ENCODE assay signal across 8 cellular contexts in genomic region chr7:76439120-76439888, GRCh38. TPM values are rescaled to one million over a fixed set of nuclear protein-coding genes. Genes with fewer than 3 reads are reported as not detected.
A peak's percentile ranks its signal among the peaks of the same experiment; 100 is the strongest.
DNase-seq lines count a peak whose midpoint lies in the region; ATAC-seq and TF ChIP-seq lines count a peak whose summit lies in the region.
"Not testable (repeated sequence)": the region's sequence is repeated elsewhere in the genome, so short reads cannot be mapped to it uniquely, and the experiment has no call there.
"Had no signal": no experiment of that assay in that cellular context is flagged by ENCODE, and none has a peak within 500 bp of the region (broad histone marks: within the 10 kb centered on the region; RNA-seq: fewer than 3 reads in every experiment).

No MANE protein-coding gene starts in this region.

- H3K36me3 ChIP-seq in IMR-90 (ENCODE audit: control insufficient read depth, insufficient read depth, low read length); RWPE2 (ENCODE audit: low read depth); adrenal gland (replicated peaks in 1 of 2); left lung; mucosa of descending colon (ENCODE audit: low read depth): not testable (repeated sequence)

- not testable (repeated sequence) for H2BK20ac ChIP-seq in IMR-90 (ENCODE audit: low read depth, low read length)

- dilution Hi-C loops in IMR-90 (cut with HindIII; ENCODE audit: low sequenced_read_pairs, unreplicated experiment) = not testable (repeated sequence)

- not testable (repeated sequence) for H3K56ac ChIP-seq in IMR-90 (ENCODE audit: extremely low read depth, insufficient read depth, low read length)

- not testable (repeated sequence) for TF ChIP-seq CTCF in IMR-90 (conservative IDR thresholded peaks at IDR 0.05; ENCODE audit: low read depth, low read length); RWPE2 (IDR thresholded peaks at IDR 0.05; ENCODE audit: poor library complexity, severe bottlenecking); adrenal gland (IDR thresholded peaks at IDR 0.05); left lung (IDR thresholded peaks at IDR 0.05); mucosa of descending colon (IDR thresholded peaks at IDR 0.05)

- not testable (repeated sequence) for H3K4me2 ChIP-seq in IMR-90 (ENCODE audit: low read depth, low read length)

- not testable (repeated sequence) for H2BK5ac ChIP-seq in IMR-90 (ENCODE audit: low read depth, low read length, poor library complexity, severe bottlenecking)

- not testable (repeated sequence) for H3K18ac ChIP-seq in IMR-90 (ENCODE audit: low read depth, low read length)

- not testable (repeated sequence) for H3K9ac ChIP-seq in IMR-90 (ENCODE audit: low read depth, low read length)

- not testable (repeated sequence) for H3K23ac ChIP-seq in IMR-90 (ENCODE audit: low read depth, low read length)

- H2AFZ ChIP-seq in IMR-90 (replicated peaks; ENCODE audit: low read length, poor library complexity) = not testable (repeated sequence)

- not testable (repeated sequence) for DNase-seq in IMR-90; RWPE2 (ENCODE audit: low spot score); epithelial cell of prostate (ENCODE audit: low read depth, low spot score); left lung; mucosa of descending colon; sciatic nerve (ENCODE audit: low spot score)
- DNase-seq in adrenal gland = peak in 4 of 7 donors; percentile 24 to 72 (median 60)

- no CpG with 5 or more reads among the region's 7 CpGs for WGBS in IMR-90 (ENCODE audit: extremely low coverage in 2 of 2, insufficient read length in 1 of 2), 2 experiments
- 79 to 90% (median 84%) methylated on average over 1 to 4 of the region's 7 CpGs for WGBS in adrenal gland, 4 donors

- intact Hi-C loops in IMR-90 (cut with micrococcal nuclease); adrenal gland (cut with DNase I); left lung (cut with DNase I); mucosa of descending colon (cut with DNase I, micrococcal nuclease); sciatic nerve (cut with DNase I): not testable (repeated sequence)

- in situ Hi-C loops in IMR-90 (cut with MboI; ENCODE audit: low sequenced_read_pairs) = not testable (repeated sequence)

- not testable (repeated sequence) for TF ChIP-seq POLR2A in IMR-90 (IDR thresholded peaks at IDR 0.05; ENCODE audit: low read depth, low read length); adrenal gland (IDR thresholded peaks at IDR 0.05)

- not testable (repeated sequence) for H2BK15ac ChIP-seq in IMR-90 (ENCODE audit: low read depth, low read length)

- H3K27me3 ChIP-seq in IMR-90 (ENCODE audit: control insufficient read depth, insufficient read depth, low read length); RWPE2 (ENCODE audit: insufficient read depth, poor library complexity, severe bottlenecking); adrenal gland; left lung: not testable (repeated sequence)

- H4K20me1 ChIP-seq in IMR-90 (ENCODE audit: insufficient read depth, low read length) = not testable (repeated sequence)

- H4K5ac ChIP-seq in IMR-90 (ENCODE audit: low read depth, low read length) = not testable (repeated sequence)

- not testable (repeated sequence) for H3K9me3 ChIP-seq in IMR-90 (ENCODE audit: control insufficient read depth, insufficient read depth, low read length); RWPE2 (ENCODE audit: severe bottlenecking); adrenal gland (replicated peaks in 1 of 3); left lung; mucosa of descending colon

- not testable (repeated sequence) for H3K4me1 ChIP-seq in IMR-90 (ENCODE audit: control insufficient read depth, insufficient read depth, low read length); RWPE2 (ENCODE audit: insufficient read depth, poor library complexity, severe bottlenecking); adrenal gland (replicated peaks in 1 of 2); left lung; mucosa of descending colon (ENCODE audit: low read depth)

- H3K4ac ChIP-seq in IMR-90 (ENCODE audit: low read depth, low read length) = not testable (repeated sequence)

- not testable (repeated sequence) for H2AK5ac ChIP-seq in IMR-90 (ENCODE audit: low read depth, low read length)

- H3K4me3 ChIP-seq in IMR-90 (ENCODE audit: insufficient read depth, low read depth, low read length); RWPE2 (ENCODE audit: severe bottlenecking); adrenal gland; left lung; mucosa of descending colon: not testable (repeated sequence)

- not testable (repeated sequence) for H2AK9ac ChIP-seq in IMR-90 (replicated peaks; ENCODE audit: low read depth, low read length, poor library complexity)

- H3K9me1 ChIP-seq in IMR-90 (ENCODE audit: insufficient read depth, low read length) = not testable (repeated sequence)

- not testable (repeated sequence) for TF ChIP-seq RAD21 in IMR-90 (IDR thresholded peaks at IDR 0.05; ENCODE audit: low read length)

- H3K27ac ChIP-seq in IMR-90 (ENCODE audit: insufficient read depth, low read length); RWPE2 (ENCODE audit: poor library complexity, severe bottlenecking); left lung: not testable (repeated sequence)
- peak overlapping the region in 1 of 5 donors; percentile 63 for H3K27ac ChIP-seq in adrenal gland
- H3K27ac ChIP-seq in epithelial cell of prostate = peak overlapping the region; percentile 43

- CTCF ChIA-PET in IMR-90 (lab: Yijun Ruan, JAX) = not testable (repeated sequence)

- not testable (repeated sequence) for H2BK120ac ChIP-seq in IMR-90 (ENCODE audit: low read depth, low read length)

- H3K79me1 ChIP-seq in IMR-90 (ENCODE audit: low read depth in 1 of 2, low read length in 2 of 2) = not testable (repeated sequence)

- not testable (repeated sequence) for BruUV-seq in IMR-90 (replicated peaks; lab: Mats Ljungman, UMichigan)

- ATAC-seq in IMR-90 (ENCODE audit: low read depth) (peak; percentile 25; the same call in 1 of the 2 replicates), RWPE2 (ENCODE audit: low read depth) (peak; percentile 40), left lung (peak; percentile 33), mucosa of descending colon (peak; percentile 15), sciatic nerve (peak; percentile 9)

- not testable (repeated sequence) for H4K91ac ChIP-seq in IMR-90 (ENCODE audit: insufficient read depth, low read depth, low read length)

- H3K14ac ChIP-seq in IMR-90 (replicated peaks; ENCODE audit: low read depth, low read length) = not testable (repeated sequence)

- H4K8ac ChIP-seq in IMR-90 (ENCODE audit: low read depth in 2 of 2, low read length in 2 of 2) = not testable (repeated sequence)

- POLR2A ChIA-PET in IMR-90 (lab: Charles Lee; ENCODE audit: unreplicated experiment) = not testable (repeated sequence)

RNA-seq across cellular contexts. Expression of gene ZP3, which starts 14.6 kb away (rescaled TPM):
- total RNA-seq in IMR-90 (2012; rRNA removed) (0.54 and 0.83 TPM in 2 replicates), adrenal gland (10 to 100 TPM in 1 of 8 donors, 1 to 10 TPM in 7; 4.2 to 21.3 (median 6.8) TPM), left lung (1 to 10 TPM; 2.9 to 3.3 TPM), mucosa of descending colon (10 to 100 TPM in 2 of 3 donors, 1 to 10 TPM in 1; 4.4 to 16.1 (median 10.8) TPM), sciatic nerve (1.7 TPM)
- polyA plus RNA-seq in IMR-90 (2012; rRNA removed) (0.42 and 0.67 TPM in 2 replicates), adrenal gland (10 to 100 TPM in 1 of 3 donors, 1 to 10 TPM in 2; 2.2 to 13.3 (median 9.8) TPM)
- 0.28 and 0.77 TPM in 2 replicates for polyA plus RNA-seq in IMR-90 (2012; cell fraction: cytosol; rRNA removed)
- 0.83 and 0.99 TPM in 2 replicates for polyA plus RNA-seq in IMR-90 (2012; cell fraction: nucleus; rRNA removed; ENCODE audit: low replicate concordance)

RNA-seq across cellular contexts. Expression of gene DTX2, which starts 22.2 kb away (rescaled TPM):
- total RNA-seq in IMR-90 (2012; rRNA removed) (1.8 and 3.1 TPM in 2 replicates), adrenal gland (10 to 100 TPM; 10.2 to 21.7 (median 16.5) TPM), left lung (10 to 100 TPM; 28.1 to 40.9 TPM), mucosa of descending colon (10 to 100 TPM; 52.3 to 91.6 (median 83.7) TPM), sciatic nerve (41.2 TPM)
- polyA plus RNA-seq in IMR-90 (2012; rRNA removed) (7.1 and 7.7 TPM in 2 replicates), adrenal gland (10 to 100 TPM in 2 of 3 donors, 1 to 10 TPM in 1; 2.8 to 83.7 (median 23.2) TPM)
- 5.4 and 14.3 TPM in 2 replicates for polyA plus RNA-seq in IMR-90 (2012; cell fraction: cytosol; rRNA removed)
- 20.3 and 42.6 TPM in 2 replicates for polyA plus RNA-seq in IMR-90 (2012; cell fraction: nucleus; rRNA removed; ENCODE audit: low replicate concordance)

RNA-seq across cellular contexts. Expression of gene SSC4D, which starts 29.8 kb away (rescaled TPM):
- total RNA-seq in IMR-90 (2012; rRNA removed) (0.36 and 0.56 TPM in 2 replicates), adrenal gland (1 to 10 TPM in 7 of 8 donors, under 1 TPM in 1; 0.60 to 4.5 (median 1.9) TPM), left lung (1 to 10 TPM in 1 of 2 donors, under 1 TPM in 1; 0.76 to 1.8 TPM), mucosa of descending colon (under 1 TPM in 2 of 3 donors, not detected in 1; 0.32 to 0.72 TPM), sciatic nerve (0.58 TPM)
- polyA plus RNA-seq in IMR-90 (2012; rRNA removed) (0.63 and 0.70 TPM in 2 replicates), adrenal gland (1 to 10 TPM in 2 of 3 donors, under 1 TPM in 1; 0.93 to 8.3 (median 3.9) TPM)
- 0.35 and 0.97 TPM in 2 replicates for polyA plus RNA-seq in IMR-90 (2012; cell fraction: cytosol; rRNA removed)
- 1.1 TPM in 2 replicates for polyA plus RNA-seq in IMR-90 (2012; cell fraction: nucleus; rRNA removed; ENCODE audit: low replicate concordance)
- total RNA-seq: CD4-positive, alpha-beta T cell had no signal
